Comparison of ENCODE assay signal across 15 cellular contexts in genomic region chr16:88759976-88760350, GRCh38. TPM values are rescaled to one million over a fixed set of nuclear protein-coding genes. Genes with fewer than 3 reads are reported as not detected.
A peak's percentile ranks its signal among the peaks of the same experiment; 100 is the strongest.
DNase-seq lines count a peak whose midpoint lies in the region; TF ChIP-seq lines count a peak whose summit lies in the region.
"Had no signal": no experiment of that assay in that cellular context is flagged by ENCODE, and none has a peak within 500 bp of the region (broad histone marks: within the 10 kb centered on the region; RNA-seq: fewer than 3 reads in every experiment).

No MANE protein-coding gene starts in this region.

- no peak overlapping the region for H3K14ac ChIP-seq in trophoblast cell (ENCODE audit: low read length)

- H4K12ac ChIP-seq in trophoblast cell (ENCODE audit: low read depth, low read length): no peak overlapping the region

- H3K79me1 ChIP-seq in trophoblast cell (ENCODE audit: low read length): peaks cover 19% of the 10 kb centered on the region

- no peaks in the 10 kb centered on the region for H3K36me3 ChIP-seq in OCI-LY3 (replicated peaks; ENCODE audit: low read depth, low read length)
- no peaks in the 10 kb centered on the region for H3K36me3 ChIP-seq in hepatocyte (replicated peaks; ENCODE audit: insufficient read depth, low read depth)
- H3K36me3 ChIP-seq in trophoblast cell (ENCODE audit: control insufficient read depth in 1 of 2, insufficient read depth in 2 of 2, low read length in 2 of 2): peaks cover 7% of the 10 kb centered on the region in 2 experiments

- no peaks in the 10 kb centered on the region for H3K9me3 ChIP-seq in OCI-LY3 (ENCODE audit: insufficient read depth, low read length)
- no peaks in the 10 kb centered on the region for H3K9me3 ChIP-seq in hepatocyte (ENCODE audit: low read depth)
- peaks cover 6% of the 10 kb centered on the region for H3K9me3 ChIP-seq in trophoblast cell (ENCODE audit: insufficient read depth, low read depth, low read length)

- no peak overlapping the region for H2BK120ac ChIP-seq in trophoblast cell (ENCODE audit: insufficient read depth, low read length, poor library complexity)

- no peaks in the 10 kb centered on the region for H3K27me3 Mint-ChIP-seq in activated naive CD4-positive, alpha-beta T cell treated with anti-CD3 and anti-CD28 coated beads for 36 hours (ENCODE audit: low read depth)

- no peak overlapping the region for H3K4ac ChIP-seq in trophoblast cell (ENCODE audit: low read depth, low read length)

- H3K4me3 Mint-ChIP-seq in activated naive CD4-positive, alpha-beta T cell treated with anti-CD3 and anti-CD28 coated beads for 36 hours: no peak overlapping the region
- H3K4me3 Mint-ChIP-seq: activated CD8-positive, alpha-beta T cell treated with anti-CD3 and anti-CD28 coated beads, Interleukin-2, amount 10 ng/mL, durations not matched to agents 7 days and 5 days; HFFc6 had no signal

- H4K20me1 ChIP-seq in OCI-LY3 (ENCODE audit: insufficient read depth, low read length) (no peaks in the 10 kb centered on the region), hepatocyte (ENCODE audit: insufficient read depth, poor library complexity, severe bottlenecking) (peaks cover 7% of the 10 kb centered on the region)

- no peak overlapping the region for H3K18ac ChIP-seq in trophoblast cell (ENCODE audit: low read length)

- peak overlapping the region; percentile 10 for H4K91ac ChIP-seq in trophoblast cell (ENCODE audit: low read depth, low read length)

- H3K23ac ChIP-seq in trophoblast cell (ENCODE audit: low read length): no peak overlapping the region

- WGBS in hepatocyte (ENCODE audit: low lambda C conversion rate, missing lambda C conversion rate): 91% methylated on average over 20 of the region's 22 CpGs
- no CpG with 5 or more reads among the region's 22 CpGs for WGBS in trophoblast cell (ENCODE audit: extremely low coverage, insufficient coverage, insufficient read length)

- peak overlapping the region; percentile 91 for H3K4me2 ChIP-seq in OCI-LY3 (ENCODE audit: low read length)
- peak overlapping the region; percentile 37 for H3K4me2 ChIP-seq in hepatocyte
- no peak overlapping the region for H3K4me2 ChIP-seq in trophoblast cell (ENCODE audit: low read length)

- H3K4me3 ChIP-seq in OCI-LY3 (ENCODE audit: low read length) (peak overlapping the region; percentile 74; the same call in 1 of the 2 replicates), hepatocyte (no peak overlapping the region), trophoblast cell (ENCODE audit: low read depth, low read length) (no peak overlapping the region)

- H3K9me3 Mint-ChIP-seq in activated naive CD4-positive, alpha-beta T cell treated with anti-CD3 and anti-CD28 coated beads for 36 hours: no peaks in the 10 kb centered on the region
- H3K9me3 Mint-ChIP-seq: activated T-helper 2 cell treated with anti-CD3 and anti-CD28 coated beads, Interferon-gamma antibody, Interleukin-2, Interleukin-4, amounts not matched to agents 10 μg/mL and 5 μg/mL and 100 μg/mL, durations not matched to agents 14 hours and 24 hours and 36 hours; HFFc6 had no signal

- CTCF ChIA-PET in activated naive CD4-positive, alpha-beta T cell treated with anti-CD3 and anti-CD28 coated beads for 36 hours (lab: Charles Lee): interaction anchor here (1.3 kb wide), 2 partner anchors 15 to 37 kb away, joined by 4 read pairs; no protein-coding TSS in a partner anchor

- TF ChIP-seq CTCF in 22Rv1 (IDR thresholded peaks at IDR 0.05) (no peak), OCI-LY3 (IDR thresholded peaks at IDR 0.05; ENCODE audit: low read depth, low read length) (no peak), hepatocyte (IDR thresholded peaks at IDR 0.05; ENCODE audit: poor library complexity) (no peak)

- H3K9me2 ChIP-seq in hepatocyte (replicated peaks; ENCODE audit: insufficient read depth): no peaks in the 10 kb centered on the region

- no peak overlapping the region for H2BK12ac ChIP-seq in trophoblast cell (ENCODE audit: low read length)

- peak overlapping the region; percentile 94 for H3K27ac ChIP-seq in 22Rv1
- H3K27ac ChIP-seq in OCI-LY3 (ENCODE audit: low read length): peak overlapping the region; percentile 39; the same call in 1 of the 2 replicates
- peak overlapping the region; percentile 23 for H3K27ac ChIP-seq in hepatocyte
- H3K27ac ChIP-seq in trophoblast cell (ENCODE audit: low read depth, low read length): no peak overlapping the region

- intact Hi-C loops in head of caudate nucleus (cut with DNase I): no loop called here
- intact Hi-C loops in activated naive CD4-positive, alpha-beta T cell treated with anti-CD3 and anti-CD28 coated beads for 36 hours (cut with micrococcal nuclease): no loop called here

- H2AFZ ChIP-seq in OCI-LY3 (ENCODE audit: low read depth, low read length) (no peak overlapping the region), hepatocyte (no peak overlapping the region), trophoblast cell (ENCODE audit: insufficient read depth, low read length, poor library complexity) (no peak overlapping the region)

- peaks cover 1% of the 10 kb centered on the region for H3K36me3 Mint-ChIP-seq in activated naive CD4-positive, alpha-beta T cell treated with anti-CD3 and anti-CD28 coated beads for 36 hours (ENCODE audit: low read depth)

- peak overlapping the region; percentile 67 for H3K9ac ChIP-seq in OCI-LY3 (ENCODE audit: low read length)
- no peak overlapping the region for H3K9ac ChIP-seq in trophoblast cell (ENCODE audit: low read length)

- H3K79me2 ChIP-seq in OCI-LY3 (ENCODE audit: low read length) (no peaks in the 10 kb centered on the region), hepatocyte (peaks cover 25% of the 10 kb centered on the region), trophoblast cell (ENCODE audit: control insufficient read depth, insufficient read depth, low read length, poor library complexity) (peaks cover 12% of the 10 kb centered on the region)

- DNase-seq in hepatocyte (ENCODE audit: low spot score) (no peak), trophoblast cell (no peak), NCI-H1436 (lab: John Stamatoyannopoulos, UW) (no peak), head of caudate nucleus (no peak), NCI-H526 (lab: John Stamatoyannopoulos, UW) (no peak)
- no peak for DNase-seq in activated naive CD4-positive, alpha-beta T cell treated with anti-CD3 and anti-CD28 coated beads for 36 hours
- DNase-seq: activated CD8-positive, alpha-beta T cell treated with anti-CD3 and anti-CD28 coated beads, Interleukin-2, amount 10 ng/mL, durations not matched to agents 7 days and 5 days; aorta; HFFc6; NCI-H1436 treated with DMSO at 0.1 percent for 48 hours; NCI-H345 had no signal

- H3K27me3 ChIP-seq in OCI-LY3 (ENCODE audit: low read depth, low read length) (no peaks in the 10 kb centered on the region), hepatocyte (no peaks in the 10 kb centered on the region), trophoblast cell (ENCODE audit: insufficient read depth, low read length) (no peaks in the 10 kb centered on the region)

- peaks cover 11% of the 10 kb centered on the region for H3K4me1 Mint-ChIP-seq in activated naive CD4-positive, alpha-beta T cell treated with anti-CD3 and anti-CD28 coated beads for 36 hours (ENCODE audit: low read depth)

- no peak overlapping the region for H4K8ac ChIP-seq in trophoblast cell (ENCODE audit: low read depth, low read length)

- H2AK5ac ChIP-seq in trophoblast cell (ENCODE audit: low read length): no peak overlapping the region

- H3K4me1 ChIP-seq in OCI-LY3 (ENCODE audit: low read length) (peaks cover 22% of the 10 kb centered on the region), hepatocyte (ENCODE audit: insufficient read depth) (peaks cover 40% of the 10 kb centered on the region), trophoblast cell (ENCODE audit: control insufficient read depth in 1 of 2, insufficient read depth in 2 of 2, low read length in 2 of 2) (peaks cover 34 to 50% of the 10 kb centered on the region in 2 experiments)

- H3K27ac Mint-ChIP-seq in activated naive CD4-positive, alpha-beta T cell treated with anti-CD3 and anti-CD28 coated beads for 36 hours: no peak overlapping the region

- H2BK5ac ChIP-seq in trophoblast cell (ENCODE audit: low read depth, low read length, poor library complexity): no peak overlapping the region

RNA-seq across cellular contexts. Expression of gene PIEZO1, which starts 25.1 kb away (rescaled TPM):
- 47.0 and 77.0 TPM in 2 replicates for total RNA-seq in hepatocyte
- 70.6 and 87.9 TPM in 2 replicates for polyA plus RNA-seq in hepatocyte
- polyA plus RNA-seq in trophoblast cell (2013): 77.3 and 84.7 TPM in 2 replicates
- 10 to 100 TPM; 78.2 to 80.1 TPM for total RNA-seq in activated naive CD4-positive, alpha-beta T cell treated with anti-CD3 and anti-CD28 coated beads for 36 hours
- polyA plus RNA-seq: neural cell had no signal

RNA-seq across cellular contexts. Expression of gene CDT1, which starts 43.6 kb away (rescaled TPM):
- 5.2 and 6.9 TPM in 2 replicates for total RNA-seq in hepatocyte
- 5.1 and 6.8 TPM in 2 replicates for polyA plus RNA-seq in hepatocyte
- polyA plus RNA-seq in trophoblast cell (2013): 19.4 and 19.8 TPM in 2 replicates
- 100 to 1,000 TPM; 223 to 231 TPM for total RNA-seq in activated naive CD4-positive, alpha-beta T cell treated with anti-CD3 and anti-CD28 coated beads for 36 hours

RNA-seq across cellular contexts. Expression of gene APRT, which starts 51.8 kb away (rescaled TPM):
- 101 and 119 TPM in 2 replicates for total RNA-seq in hepatocyte
- 237 and 273 TPM in 2 replicates for polyA plus RNA-seq in hepatocyte
- 95.8 and 96.2 TPM in 2 replicates for polyA plus RNA-seq in trophoblast cell (2013)
- 100 to 1,000 TPM; 314 TPM for total RNA-seq in activated naive CD4-positive, alpha-beta T cell treated with anti-CD3 and anti-CD28 coated beads for 36 hours

RNA-seq across cellular contexts. Expression of gene CTU2, which starts 53.7 kb away (rescaled TPM):
- total RNA-seq in hepatocyte: 5.9 and 8.9 TPM in 2 replicates
- 19.5 and 21.2 TPM in 2 replicates for polyA plus RNA-seq in hepatocyte
- polyA plus RNA-seq in trophoblast cell (2013): 25.4 and 28.4 TPM in 2 replicates
- total RNA-seq in activated naive CD4-positive, alpha-beta T cell treated with anti-CD3 and anti-CD28 coated beads for 36 hours: 10 to 100 TPM; 46.1 to 48.1 TPM

RNA-seq across cellular contexts. Expression of gene RNF166, which starts 53.8 kb away (rescaled TPM):
- 10.1 and 14.0 TPM in 2 replicates for total RNA-seq in hepatocyte
- 14.3 and 16.8 TPM in 2 replicates for polyA plus RNA-seq in hepatocyte
- polyA plus RNA-seq in trophoblast cell (2013): 8.7 and 8.8 TPM in 2 replicates
- total RNA-seq in activated naive CD4-positive, alpha-beta T cell treated with anti-CD3 and anti-CD28 coated beads for 36 hours: 10 to 100 TPM; 33.6 to 35.3 TPM

Comparison
In these comparisons a context has a peak if more than half of its experiments do, and no peak if none do; other contexts are left out.
1. RNA of gene CDT1, which starts 43.6 kb away (total RNA-seq): 223 to 231 TPM in activated naive CD4-positive, alpha-beta T cell treated with anti-CD3 and anti-CD28 coated beads for 36 hours; 5.2 to 6.9 TPM in hepatocyte; every median in the first group is over 10 times any median in the second.